In genomic region chr6:44219053-44219814, GRCh38 we compare ENCODE assay signal across 8 cellular contexts. TPM values are rescaled to one million over a fixed set of nuclear protein-coding genes. Genes with fewer than 3 reads are reported as not detected.
DNase-seq lines count a peak whose midpoint lies in the region; ATAC-seq and TF ChIP-seq lines count a peak whose summit lies in the region.

No MANE protein-coding gene starts in this region.

- H3K27ac Mint-ChIP-seq in T-helper 17 cell, result no peak overlapping the region
- H3K27ac Mint-ChIP-seq in type B pancreatic cell, result peak overlapping the region; percentile 69

- H3K4me3 Mint-ChIP-seq in T-helper 17 cell (peak overlapping the region; percentile 64), type B pancreatic cell (peak overlapping the region; percentile 82)

- H3K9me3 ChIP-seq in T-helper 17 cell (ENCODE audit: control insufficient read depth, low read length, poor library complexity, severe bottlenecking), result no peaks in the 10 kb centered on the region

- ATAC-seq in GM21515 (IDR thresholded peaks at IDR 0.05; ENCODE audit: unreplicated experiment) (peak; percentile 49), T-helper 17 cell (no peak)

- no peak for TF ChIP-seq POLR2A in erythroblast (IDR thresholded peaks at IDR 0.05; ENCODE audit: low read length)

- no peak for TF ChIP-seq CTCF in type B pancreatic cell (conservative IDR thresholded peaks at IDR 0.05)

- H3K27me3 Mint-ChIP-seq in T-helper 17 cell (peaks cover 13% of the 10 kb centered on the region), type B pancreatic cell (peaks cover 19% of the 10 kb centered on the region)

- peak overlapping the region; percentile 37 for H3K4me3 ChIP-seq in Jurkat, Clone E6-1 (ENCODE audit: low read length)

- peak; percentile 39 to 64 for DNase-seq in NCI-H524 (lab: John Stamatoyannopoulos, UW)
- no peak for DNase-seq in NCI-H524 treated with DMSO at 0.1 percent for 48 hours (lab: John Stamatoyannopoulos, UW)
- no peak for DNase-seq in Jurkat, Clone E6-1 (ENCODE audit: low read depth, low spot score)
- DNase-seq in T-helper 17 cell, result peak in 1 of 3 donors; percentile 20
- DNase-seq in erythroblast (lab: John Stamatoyannopoulos, UW), result peak; percentile 71 to 73
- peak; percentile 54 for DNase-seq in midbrain (lab: John Stamatoyannopoulos, UW)
- peak; percentile 79 for DNase-seq in type B pancreatic cell (ENCODE audit: extremely low spot score, unreplicated experiment)

- H3K36me3 Mint-ChIP-seq in T-helper 17 cell (ENCODE audit: low read depth), result peaks cover 1% of the 10 kb centered on the region
- no peaks in the 10 kb centered on the region for H3K36me3 Mint-ChIP-seq in type B pancreatic cell

- H3K4me1 Mint-ChIP-seq in T-helper 17 cell (peaks cover 22% of the 10 kb centered on the region), type B pancreatic cell (ENCODE audit: unreplicated experiment) (peaks cover 32% of the 10 kb centered on the region)

- H3K9me3 Mint-ChIP-seq in type B pancreatic cell, result no peaks in the 10 kb centered on the region

RNA-seq across cellular contexts. Expression of gene MYMX, which starts 2.5 kb away (rescaled TPM):
- polyA plus RNA-seq in Jurkat, Clone E6-1 (2012; ENCODE audit: insufficient read depth, insufficient read length), result not detected
- total RNA-seq in T-helper 17 cell (not detected), type B pancreatic cell (ENCODE audit: low replicate concordance) (0.53 and 0.59 TPM in 2 replicates)

RNA-seq across cellular contexts. Expression of gene SLC29A1, which starts 4.2 kb away (rescaled TPM):
- polyA plus RNA-seq in Jurkat, Clone E6-1 (2012; ENCODE audit: insufficient read depth, insufficient read length), result 130 TPM
- total RNA-seq in T-helper 17 cell (1 to 10 TPM; 1.4 to 3.4 TPM), type B pancreatic cell (ENCODE audit: low replicate concordance) (33.6 and 50.9 TPM in 2 replicates)

RNA-seq across cellular contexts. Expression of gene HSP90AB1, which starts 27.7 kb away (rescaled TPM):
- polyA plus RNA-seq in Jurkat, Clone E6-1 (2012; ENCODE audit: insufficient read depth, insufficient read length), result 1,225 TPM
- 100 to 1,000 TPM; 454 to 478 TPM for total RNA-seq in T-helper 17 cell
- total RNA-seq in type B pancreatic cell (ENCODE audit: low replicate concordance), result 880 and 1,082 TPM in 2 replicates

RNA-seq across cellular contexts. Expression of gene SLC35B2, which starts 38.1 kb away (rescaled TPM):
- 48.0 TPM for polyA plus RNA-seq in Jurkat, Clone E6-1 (2012; ENCODE audit: insufficient read depth, insufficient read length)
- total RNA-seq in T-helper 17 cell (10 to 100 TPM; 14.7 to 15.2 TPM), type B pancreatic cell (ENCODE audit: low replicate concordance) (39.6 and 46.1 TPM in 2 replicates)

RNA-seq across cellular contexts. Expression of gene NFKBIE, which starts 46.1 kb away (rescaled TPM):
- 14.1 TPM for polyA plus RNA-seq in Jurkat, Clone E6-1 (2012; ENCODE audit: insufficient read depth, insufficient read length)
- 10 to 100 TPM; 59.2 to 62.8 TPM for total RNA-seq in T-helper 17 cell
- 9.2 and 10.7 TPM in 2 replicates for total RNA-seq in type B pancreatic cell (ENCODE audit: low replicate concordance)

Comparison
In these comparisons a context has a peak if more than half of its experiments do, and no peak if none do; other contexts are left out.
1. DNase-seq: peak in NCI-H524 (2 of 2), erythroblast (2 of 2), midbrain (single experiment) and type B pancreatic cell (single experiment); none in NCI-H524 treated with DMSO at 0.1 percent for 48 hours (single experiment) and Jurkat, Clone E6-1 (single experiment).